Comparison of ENCODE assay signal across 20 cellular contexts in the genomic region with DNA sequence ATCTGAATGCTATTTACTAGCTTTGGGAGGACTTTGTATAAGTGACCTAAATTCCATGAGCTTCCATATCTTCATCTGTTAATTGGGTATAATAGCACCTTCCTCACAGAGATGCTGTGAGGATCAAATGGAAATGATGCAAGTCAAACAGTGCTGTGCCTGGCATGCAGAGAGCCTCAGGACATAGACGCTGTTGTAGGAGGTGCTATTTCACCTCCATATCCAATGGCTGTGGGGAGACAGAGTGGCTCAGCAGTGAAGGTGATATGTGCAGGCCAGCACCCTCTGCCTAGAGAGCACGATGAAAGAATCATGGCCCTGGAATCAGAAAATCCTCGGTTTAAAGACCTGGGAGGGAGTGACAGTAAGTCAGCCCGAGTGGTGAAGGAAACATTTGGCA. TPM values are rescaled to one million over a fixed set of nuclear protein-coding genes. Genes with fewer than 3 reads are reported as not detected.
DNase-seq lines count a peak whose midpoint lies in the region; ATAC-seq, FAIRE-seq and TF ChIP-seq lines count a peak whose summit lies in the region.
"Had no signal": no experiment of that assay in that cellular context is flagged by ENCODE, and none has a peak within 500 bp of the region (broad histone marks: within the 10 kb centered on the region; RNA-seq: fewer than 3 reads in every experiment).

No MANE protein-coding gene starts in this region.

- H3K27ac ChIP-seq in IMR-90 (ENCODE audit: insufficient read depth, low read length) = no peak overlapping the region
- H3K27ac ChIP-seq: BLaER1 treated with 17β-estradiol and CSF1 and Interleukin-3, amounts not matched to agents 10 nM and 100 nM had no signal

- H3K4me1 ChIP-seq in IMR-90 (ENCODE audit: control insufficient read depth, insufficient read depth, low read length) = no peaks in the 10 kb centered on the region
- H3K4me1 ChIP-seq: BLaER1 treated with 17β-estradiol and CSF1 and Interleukin-3, amounts not matched to agents 10 nM and 100 nM had no signal

- no peak for ATAC-seq in IMR-90 (ENCODE audit: low read depth)
- ATAC-seq: CD8-positive, alpha-beta T cell; GM12878 had no signal

- H3K9ac ChIP-seq in IMR-90 (ENCODE audit: low read depth, low read length) = no peak overlapping the region
- H3K9ac ChIP-seq: BLaER1 treated with 17β-estradiol and CSF1 and Interleukin-3, amounts not matched to agents 10 nM and 100 nM had no signal

- no peak overlapping the region for H3K18ac ChIP-seq in IMR-90 (ENCODE audit: low read depth, low read length)

- no peaks in the 10 kb centered on the region for H3K9me1 ChIP-seq in IMR-90 (ENCODE audit: insufficient read depth, low read length)

- in situ Hi-C loops in IMR-90 (cut with MboI; ENCODE audit: low sequenced_read_pairs) = no loop called here

- H2AK5ac ChIP-seq in IMR-90 (ENCODE audit: low read depth, low read length) = no peak overlapping the region

- H3K36me3 ChIP-seq in IMR-90 (ENCODE audit: control insufficient read depth, insufficient read depth, low read length) = no peaks in the 10 kb centered on the region
- H3K36me3 ChIP-seq in bronchial epithelial cell (ENCODE audit: control insufficient read depth, insufficient read depth, low read length) = no peaks in the 10 kb centered on the region
- H3K36me3 ChIP-seq: BLaER1 treated with 17β-estradiol and CSF1 and Interleukin-3, amounts not matched to agents 10 nM and 100 nM had no signal

- CTCF ChIA-PET in IMR-90 (lab: Yijun Ruan, JAX) = no interaction called here

- no peak overlapping the region for H2BK120ac ChIP-seq in IMR-90 (ENCODE audit: low read depth, low read length)

- no peak overlapping the region for H3K56ac ChIP-seq in IMR-90 (ENCODE audit: extremely low read depth, insufficient read depth, low read length)

- intact Hi-C loops in IMR-90 (cut with micrococcal nuclease) = no loop called here

- H3K4me2 ChIP-seq in IMR-90 (ENCODE audit: low read depth, low read length) = no peak overlapping the region
- H3K4me2 ChIP-seq: BLaER1 treated with 17β-estradiol and CSF1 and Interleukin-3, amounts not matched to agents 10 nM and 100 nM had no signal

- no peak overlapping the region for H2BK15ac ChIP-seq in IMR-90 (ENCODE audit: low read depth, low read length)

- H3K4me3 ChIP-seq in IMR-90 (ENCODE audit: insufficient read depth, low read depth, low read length) = no peak overlapping the region
- H3K4me3 ChIP-seq in bronchial epithelial cell (ENCODE audit: low read depth, low read length) = no peak overlapping the region
- H3K4me3 ChIP-seq: BLaER1 treated with 17β-estradiol and CSF1 and Interleukin-3, amounts not matched to agents 10 nM and 100 nM; GM12878 had no signal

- 67% methylated on average over 1 of the region's 4 CpGs; no CpG with 5 or more reads in 1 of the 2 experiments for WGBS in IMR-90 (ENCODE audit: extremely low coverage in 2 of 2, insufficient read length in 1 of 2), 2 experiments

- no peak for TF ChIP-seq RAD21 in IMR-90 (IDR thresholded peaks at IDR 0.05; ENCODE audit: low read length)

- H4K91ac ChIP-seq in IMR-90 (ENCODE audit: insufficient read depth, low read depth, low read length) = no peak overlapping the region

- H2AFZ ChIP-seq in IMR-90 (replicated peaks; ENCODE audit: low read length, poor library complexity) = peak overlapping the region; percentile 21

- H4K5ac ChIP-seq in IMR-90 (ENCODE audit: low read depth, low read length) = no peak overlapping the region

- DNase-seq in GM12892 (ENCODE audit: insufficient read length) = no peak
- DNase-seq in IMR-90 = no peak
- DNase-seq in bronchial epithelial cell (ENCODE audit: low read depth) = no peak
- peak; percentile 72 for DNase-seq in islet precursor cell
- DNase-seq in GM19239 (ENCODE audit: insufficient read length, low spot score) = no peak
- DNase-seq in NCI-H82 treated with DMSO at 0.1 percent for 48 hours (lab: John Stamatoyannopoulos, UW; ENCODE audit: unreplicated experiment) = no peak
- DNase-seq in activated effector memory CD4-positive, alpha-beta T cell treated with anti-CD3 and anti-CD28 coated beads, Interleukin-2, amount 50 U/mL, for 16 hours = no peak
- no peak for DNase-seq in NCI-H510A (lab: John Stamatoyannopoulos, UW)
- DNase-seq: 8988T; Calu3; CD8-positive, alpha-beta T cell; DMS 273 treated with DMSO at 0.1 percent for 48 hours; DMS53; DND-41; EL; GOT3; H9 had no signal

- H3K27me3 ChIP-seq in IMR-90 (ENCODE audit: control insufficient read depth, insufficient read depth, low read length) (peaks cover 3% of the 10 kb centered on the region; the same call in 1 of the 2 replicates), bronchial epithelial cell (ENCODE audit: control insufficient read depth, insufficient read depth, low read length) (peaks cover 2% of the 10 kb centered on the region)
- H3K27me3 ChIP-seq: BLaER1 treated with 17β-estradiol and CSF1 and Interleukin-3, amounts not matched to agents 10 nM and 100 nM had no signal

- FAIRE-seq in GM12892 (lab: Jason Lieb, UNC) (peak; percentile 33), bronchial epithelial cell (lab: Jason Lieb, UNC) (peak; percentile 93), GM19239 (lab: Jason Lieb, UNC) (no peak)
- FAIRE-seq: GM12878 had no signal

- BruUV-seq in IMR-90 (replicated peaks; lab: Mats Ljungman, UMichigan) = no TSS peak

- H2AK9ac ChIP-seq in IMR-90 (replicated peaks; ENCODE audit: low read depth, low read length, poor library complexity) = peak overlapping the region; percentile 62

- TF ChIP-seq CTCF in IMR-90 (conservative IDR thresholded peaks at IDR 0.05; ENCODE audit: low read depth, low read length) (no peak), bronchial epithelial cell (IDR thresholded peaks at IDR 0.05; ENCODE audit: insufficient read depth, low read length, severe bottlenecking) (no peak)

- H3K4ac ChIP-seq in IMR-90 (ENCODE audit: low read depth, low read length) = no peak overlapping the region

- no peak overlapping the region for H2BK5ac ChIP-seq in IMR-90 (ENCODE audit: low read depth, low read length, poor library complexity, severe bottlenecking)

- dilution Hi-C loops in IMR-90 (cut with HindIII; ENCODE audit: low sequenced_read_pairs, unreplicated experiment) = no loop called here

- POLR2A ChIA-PET in IMR-90 (lab: Charles Lee; ENCODE audit: unreplicated experiment) = no interaction called here

- H2BK20ac ChIP-seq in IMR-90 (ENCODE audit: low read depth, low read length) = no peak overlapping the region

- no peaks in the 10 kb centered on the region for H3K79me1 ChIP-seq in IMR-90 (ENCODE audit: low read depth in 1 of 2, low read length in 2 of 2)

- no peaks in the 10 kb centered on the region for H3K9me3 ChIP-seq in IMR-90 (ENCODE audit: control insufficient read depth, insufficient read depth, low read length)
- H3K9me3 ChIP-seq: BLaER1 treated with 17β-estradiol and CSF1 and Interleukin-3, amounts not matched to agents 10 nM and 100 nM had no signal

- no peaks in the 10 kb centered on the region for H4K20me1 ChIP-seq in IMR-90 (ENCODE audit: insufficient read depth, low read length)
- H4K20me1 ChIP-seq: BLaER1 treated with 17β-estradiol and CSF1 and Interleukin-3, amounts not matched to agents 10 nM and 100 nM had no signal

- no peak overlapping the region for H3K14ac ChIP-seq in IMR-90 (replicated peaks; ENCODE audit: low read depth, low read length)

- H4K8ac ChIP-seq in IMR-90 (ENCODE audit: low read depth in 2 of 2, low read length in 2 of 2) = no peak overlapping the region

- TF ChIP-seq POLR2A in GM12892 (IDR thresholded peaks at IDR 0.05; ENCODE audit: low read depth, low read length) = no peak
- TF ChIP-seq POLR2A in IMR-90 (IDR thresholded peaks at IDR 0.05; ENCODE audit: low read depth, low read length) = no peak

- H3K23ac ChIP-seq in IMR-90 (ENCODE audit: low read depth, low read length) = no peak overlapping the region; the same call in 1 of the 2 replicates

TF ChIP-seq in IMR-90, 13 proteins besides CTCF, POLR2A, EP300 and RAD21:
- TF ChIP-seq MAZ (IDR thresholded peaks at IDR 0.05; ENCODE audit: borderline replicate concordance, low read depth, low read length) (no peak), MAFK (IDR thresholded peaks at IDR 0.05; ENCODE audit: low read depth, low read length) (no peak), CHD1 (IDR thresholded peaks at IDR 0.05; ENCODE audit: low read depth, low read length) (no peak)

RNA-seq across cellular contexts. Expression of gene C1orf21, which starts 16.0 kb away (rescaled TPM):
- 2.7 TPM for polyA plus RNA-seq in GM12892 (2012; ENCODE audit: missing spikeins)
- total RNA-seq in IMR-90 (2012; rRNA removed) (9.9 and 15.8 TPM in 2 replicates), bronchial epithelial cell (10.3 and 13.4 TPM in 2 replicates)
- 5.9 and 6.4 TPM in 2 replicates for polyA plus RNA-seq in IMR-90 (2012; rRNA removed)
- 0.59 and 0.69 TPM in 2 replicates for polyA plus RNA-seq in IMR-90 (2012; cell fraction: cytosol; rRNA removed)
- 0.55 and 3.0 TPM in 2 replicates for polyA plus RNA-seq in IMR-90 (2012; cell fraction: nucleus; rRNA removed; ENCODE audit: low replicate concordance)
- total RNA-seq: G401 had no signal
